In genomic region chr16:11139624-11140375, GRCh38 we compare ENCODE assay signal across 11 cellular contexts.
DNase-seq lines count a peak whose midpoint lies in the region; ATAC-seq and TF ChIP-seq lines count a peak whose summit lies in the region.
"Had no signal": no experiment of that assay in that cellular context is flagged by ENCODE, and none has a peak within 500 bp of the region (broad histone marks: within the 10 kb centered on the region; RNA-seq: fewer than 3 reads in every experiment).

No MANE protein-coding gene starts in this region.

- H3K27ac Mint-ChIP-seq in T-helper 17 cell, result peak overlapping the region; percentile 29
- peak overlapping the region; percentile 75 for H3K27ac Mint-ChIP-seq in activated naive CD8-positive, alpha-beta T cell treated with anti-CD3 and anti-CD28 coated beads for 36 hours
- peak overlapping the region; percentile 83 for H3K27ac Mint-ChIP-seq in osteocyte (ENCODE audit: unreplicated experiment)
- H3K27ac Mint-ChIP-seq: type B pancreatic cell had no signal

- H3K4me1 Mint-ChIP-seq in T-helper 17 cell (peaks cover 22% of the 10 kb centered on the region), osteocyte (ENCODE audit: unreplicated experiment) (peaks cover 58% of the 10 kb centered on the region)
- H3K4me1 Mint-ChIP-seq in activated naive CD8-positive, alpha-beta T cell treated with anti-CD3 and anti-CD28 coated beads for 36 hours, result peaks cover 38% of the 10 kb centered on the region

- TF ChIP-seq CTCF in osteocyte (IDR thresholded peaks at IDR 0.05), result no peak
- no peak for TF ChIP-seq CTCF in mucosa of descending colon (IDR thresholded peaks at IDR 0.05)

- no peaks in the 10 kb centered on the region for H3K9me3 Mint-ChIP-seq in activated naive CD8-positive, alpha-beta T cell treated with anti-CD3 and anti-CD28 coated beads for 36 hours
- H3K9me3 Mint-ChIP-seq in osteocyte (ENCODE audit: unreplicated experiment), result no peaks in the 10 kb centered on the region
- H3K9me3 Mint-ChIP-seq: type B pancreatic cell had no signal

- no peaks in the 10 kb centered on the region for H3K36me3 ChIP-seq in mucosa of descending colon (ENCODE audit: low read depth)

- no peak overlapping the region for H3K4me3 ChIP-seq in mucosa of descending colon
- H3K4me3 ChIP-seq: hepatocyte had no signal

- H3K27me3 Mint-ChIP-seq in T-helper 17 cell (no peaks in the 10 kb centered on the region), osteocyte (ENCODE audit: unreplicated experiment) (no peaks in the 10 kb centered on the region)
- no peaks in the 10 kb centered on the region for H3K27me3 Mint-ChIP-seq in activated naive CD8-positive, alpha-beta T cell treated with anti-CD3 and anti-CD28 coated beads for 36 hours
- H3K27me3 Mint-ChIP-seq: type B pancreatic cell had no signal

- peak; percentile 56 for DNase-seq in Daoy (ENCODE audit: low read depth)
- no peak for DNase-seq in T-helper 17 cell
- peak; percentile 60 for DNase-seq in activated naive CD8-positive, alpha-beta T cell treated with anti-CD3 and anti-CD28 coated beads for 36 hours
- DNase-seq in osteocyte (ENCODE audit: extremely low spot score, unreplicated experiment), result no peak
- no peak for DNase-seq in epidermal melanocyte (ENCODE audit: insufficient read length, low spot score)
- no peak for DNase-seq in mucosa of descending colon
- DNase-seq: NCI-H1930 had no signal

- H3K36me3 Mint-ChIP-seq in T-helper 17 cell (ENCODE audit: low read depth), result peaks cover 6% of the 10 kb centered on the region
- H3K36me3 Mint-ChIP-seq in activated naive CD8-positive, alpha-beta T cell treated with anti-CD3 and anti-CD28 coated beads for 36 hours, result peaks cover 16% of the 10 kb centered on the region
- H3K36me3 Mint-ChIP-seq in osteocyte (ENCODE audit: unreplicated experiment), result peaks cover 2% of the 10 kb centered on the region

- H3K9me3 ChIP-seq in T-helper 17 cell (ENCODE audit: control insufficient read depth, low read length, poor library complexity, severe bottlenecking), result no peaks in the 10 kb centered on the region
- H3K9me3 ChIP-seq in mucosa of descending colon, result no peaks in the 10 kb centered on the region

- H3K4me3 Mint-ChIP-seq in T-helper 17 cell (peak overlapping the region; percentile 63), osteocyte (ENCODE audit: unreplicated experiment) (no peak overlapping the region)
- peak overlapping the region; percentile 32 for H3K4me3 Mint-ChIP-seq in activated naive CD8-positive, alpha-beta T cell treated with anti-CD3 and anti-CD28 coated beads for 36 hours
- H3K4me3 Mint-ChIP-seq: type B pancreatic cell had no signal

- H3K4me1 ChIP-seq in mucosa of descending colon (ENCODE audit: low read depth), result no peaks in the 10 kb centered on the region

- ATAC-seq in T-helper 17 cell (peak; percentile 51), HG03565 (IDR thresholded peaks at IDR 0.05; ENCODE audit: unreplicated experiment) (no peak), GM18498 (IDR thresholded peaks at IDR 0.05; ENCODE audit: unreplicated experiment) (no peak), mucosa of descending colon (no peak)

- intact Hi-C loops in mucosa of descending colon (cut with DNase I, micrococcal nuclease), result loop anchor here in 1 of 2 donors (10.0 kb wide), 1 partner anchor 155 kb away; no protein-coding TSS in a partner anchor

Comparison
In these comparisons a context has a peak if more than half of its experiments do, and no peak if none do; other contexts are left out.
1. DNase-seq: peak in Daoy (single experiment) and activated naive CD8-positive, alpha-beta T cell treated with anti-CD3 and anti-CD28 coated beads for 36 hours (single experiment); none in T-helper 17 cell (0 of 3), osteocyte (single experiment), epidermal melanocyte (single experiment) and mucosa of descending colon (0 of 3).
2. H3K27ac Mint-ChIP-seq: peak in every context shown above with its lines; median percentile 83 in osteocyte; 75 in activated naive CD8-positive, alpha-beta T cell treated with anti-CD3 and anti-CD28 coated beads for 36 hours; 29 in T-helper 17 cell.